ENCODE assay signal across 9 cellular contexts in the genomic region with DNA sequence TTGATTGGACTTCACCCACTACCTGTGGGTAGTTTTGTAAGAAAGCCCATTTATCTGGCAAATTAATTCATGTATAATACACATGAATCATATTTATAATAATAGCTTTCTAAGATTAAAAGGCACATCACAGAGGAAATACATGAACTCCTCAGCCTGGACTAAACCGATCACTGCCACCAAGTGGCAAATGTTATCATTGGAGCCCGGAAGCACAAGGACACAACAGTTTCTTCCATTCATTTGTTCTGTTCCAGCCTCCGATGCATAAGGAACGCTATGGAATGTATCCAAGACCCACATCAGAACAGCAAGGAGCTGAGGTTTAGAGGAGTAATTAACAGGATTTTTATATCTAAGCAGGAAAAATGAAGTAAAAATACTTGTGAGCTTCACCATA. TPM values are rescaled to one million over a fixed set of nuclear protein-coding genes. Genes with fewer than 3 reads are reported as not detected.
DNase-seq lines count a peak whose midpoint lies in the region; ATAC-seq, FAIRE-seq and TF ChIP-seq lines count a peak whose summit lies in the region.
"Had no signal": no experiment of that assay in that cellular context is flagged by ENCODE, and none has a peak within 500 bp of the region (broad histone marks: within the 10 kb centered on the region; RNA-seq: fewer than 3 reads in every experiment).

No MANE protein-coding gene starts in this region.

- H3K27ac Mint-ChIP-seq in activated CD8-positive, alpha-beta T cell treated with anti-CD3 and anti-CD28 coated beads, Interleukin-2, amount 10 ng/mL, durations not matched to agents 7 days and 5 days: no peak overlapping the region
- H3K27ac Mint-ChIP-seq: B cell had no signal

- no peaks in the 10 kb centered on the region for H3K36me3 Mint-ChIP-seq in activated CD8-positive, alpha-beta T cell treated with anti-CD3 and anti-CD28 coated beads, Interleukin-2, amount 10 ng/mL, durations not matched to agents 7 days and 5 days (ENCODE audit: low read depth)

- H3K4me3 ChIP-seq in HL-60 (replicated peaks; ENCODE audit: insufficient read depth, low read length): no peak overlapping the region
- no peak overlapping the region for H3K4me3 ChIP-seq in keratinocyte (ENCODE audit: control insufficient read depth in 2 of 3, extremely low read depth in 1 of 3, insufficient read depth in 2 of 3, low read depth in 1 of 3, low read length in 3 of 3)
- H3K4me3 ChIP-seq in H7 (ENCODE audit: insufficient read depth, low read depth, low read length): no peak overlapping the region

- no peaks in the 10 kb centered on the region for H3K9me1 ChIP-seq in keratinocyte (ENCODE audit: control insufficient read depth, extremely low read depth, insufficient read depth, low read length)

- H3K9ac ChIP-seq in keratinocyte (ENCODE audit: control insufficient read depth, extremely low read depth, insufficient read depth, low read length): no peak overlapping the region

- DNase-seq in DMS 273 (lab: John Stamatoyannopoulos, UW; ENCODE audit: unreplicated experiment): peak; percentile 24
- DNase-seq in DMS 273 treated with DMSO at 0.1 percent for 48 hours (lab: John Stamatoyannopoulos, UW): no peak
- DNase-seq in HL-60 (ENCODE audit: low read depth in 1 of 2, low spot score in 1 of 2): peak; percentile 49 to 62
- DNase-seq in activated CD8-positive, alpha-beta T cell treated with anti-CD3 and anti-CD28 coated beads, Interleukin-2, amount 10 ng/mL, durations not matched to agents 7 days and 5 days: peak; percentile 39
- DNase-seq in keratinocyte (ENCODE audit: low read depth, low spot score): no peak
- no peak for DNase-seq in H7
- no peak for DNase-seq in stimulated activated naive CD4-positive, alpha-beta T cell treated with Interleukin-2 at 50 U/mL for 16 hours (lab: John Stamatoyannopoulos, UW)

- POLR2A ChIA-PET in activated CD8-positive, alpha-beta T cell treated with anti-CD3 and anti-CD28 coated beads, Interleukin-2, amount 10 ng/mL, durations not matched to agents 7 days and 5 days (lab: Charles Lee): no interaction called here

- peak overlapping the region; percentile 39 for H2AFZ ChIP-seq in keratinocyte (ENCODE audit: control insufficient read depth, low read length)

- H3K27me3 Mint-ChIP-seq in activated CD8-positive, alpha-beta T cell treated with anti-CD3 and anti-CD28 coated beads, Interleukin-2, amount 10 ng/mL, durations not matched to agents 7 days and 5 days (ENCODE audit: low read depth): no peaks in the 10 kb centered on the region

- no peaks in the 10 kb centered on the region for H3K9me3 Mint-ChIP-seq in activated CD8-positive, alpha-beta T cell treated with anti-CD3 and anti-CD28 coated beads, Interleukin-2, amount 10 ng/mL, durations not matched to agents 7 days and 5 days (ENCODE audit: insufficient read depth)

- H3K27me3 ChIP-seq in HL-60 (ENCODE audit: insufficient read depth, poor library complexity, severe bottlenecking) (no peaks in the 10 kb centered on the region), keratinocyte (ENCODE audit: control insufficient read depth, extremely low read depth, insufficient read depth, low read length) (no peaks in the 10 kb centered on the region), H7 (ENCODE audit: control insufficient read depth, insufficient read depth, low read length) (no peaks in the 10 kb centered on the region)

- dilution Hi-C loops in keratinocyte (cut with MboI; ENCODE audit: extremely low pct_ligation_motif_present, low sequenced_read_pairs): no loop called here

- no peak overlapping the region for H3K4me3 Mint-ChIP-seq in activated CD8-positive, alpha-beta T cell treated with anti-CD3 and anti-CD28 coated beads, Interleukin-2, amount 10 ng/mL, durations not matched to agents 7 days and 5 days
- H3K4me3 Mint-ChIP-seq: B cell had no signal

- H3K4me2 ChIP-seq in keratinocyte (ENCODE audit: control insufficient read depth, extremely low read depth, insufficient read depth, low read depth, low read length): no peak overlapping the region

- H3K4me1 Mint-ChIP-seq in activated CD8-positive, alpha-beta T cell treated with anti-CD3 and anti-CD28 coated beads, Interleukin-2, amount 10 ng/mL, durations not matched to agents 7 days and 5 days (ENCODE audit: low read depth): no peaks in the 10 kb centered on the region
- H3K4me1 Mint-ChIP-seq: B cell had no signal

- TF ChIP-seq CTCF in HL-60 (IDR thresholded peaks at IDR 0.05; ENCODE audit: insufficient read depth, low read length) (peak; percentile 42), keratinocyte (optimal IDR thresholded peaks at IDR 0.05 in 1 of 3, IDR thresholded peaks at IDR 0.05 in 1 of 3, conservative IDR thresholded peaks at IDR 0.05 in 1 of 3; ENCODE audit: extremely low read depth in 1 of 3, insufficient read depth in 2 of 3, low read length in 3 of 3) (peak; percentile 35 to 70 (median 45))

- peak overlapping the region; percentile 32; the same call in 1 of the 2 replicates for H3K27ac ChIP-seq in HL-60 (replicated peaks)
- H3K27ac ChIP-seq in keratinocyte (ENCODE audit: control insufficient read depth, insufficient read depth, low read length): no peak overlapping the region

- CTCF ChIA-PET in activated CD8-positive, alpha-beta T cell treated with anti-CD3 and anti-CD28 coated beads, Interleukin-2, amount 10 ng/mL, durations not matched to agents 7 days and 5 days (lab: Charles Lee): interaction anchor here (0.6 to 3.3 kb wide), 21 partner anchors 9 to 422 kb away, joined by 3 to 24 read pairs (median 4); no protein-coding TSS in a partner anchor

- H4K20me1 ChIP-seq in keratinocyte (ENCODE audit: control insufficient read depth, extremely low read depth, insufficient read depth, low read length): no peaks in the 10 kb centered on the region

- no peaks in the 10 kb centered on the region for H3K79me2 ChIP-seq in keratinocyte (ENCODE audit: control insufficient read depth, insufficient read depth, low read length)

- H3K36me3 ChIP-seq in keratinocyte (ENCODE audit: control insufficient read depth in 2 of 2, extremely low read depth in 1 of 2, insufficient read depth in 2 of 2, low read length in 2 of 2) (no peaks in the 10 kb centered on the region), H7 (replicated peaks; ENCODE audit: control insufficient read depth, insufficient read depth, low read length) (no peaks in the 10 kb centered on the region)

- FAIRE-seq in keratinocyte (lab: Jason Lieb, UNC): peak; percentile 74

- peaks cover 23% of the 10 kb centered on the region for H3K4me1 ChIP-seq in keratinocyte (ENCODE audit: control insufficient read depth, extremely low read depth, insufficient read depth, low read length)

- H3K9me3 ChIP-seq in keratinocyte (ENCODE audit: control insufficient read depth, low read depth, low read length): no peaks in the 10 kb centered on the region

- peak; percentile 74 for ATAC-seq in GM19438 (IDR thresholded peaks at IDR 0.05; ENCODE audit: low read depth, unreplicated experiment)
- ATAC-seq in activated CD8-positive, alpha-beta T cell treated with anti-CD3 and anti-CD28 coated beads, Interleukin-2, amount 10 ng/mL, durations not matched to agents 7 days and 5 days: no peak

RNA-seq across cellular contexts. Expression of a gene that starts 13.9 kb away (rescaled TPM):
- total RNA-seq in activated CD8-positive, alpha-beta T cell treated with anti-CD3 and anti-CD28 coated beads, Interleukin-2, amount 10 ng/mL, durations not matched to agents 7 days and 5 days: 10 to 100 TPM; 22.6 to 24.4 TPM
- polyA plus RNA-seq in keratinocyte: 0.03 to 0.26 TPM (median 0.21 TPM) in 3 replicates
- not detected for polyA plus RNA-seq in keratinocyte (2011; ENCODE audit: low read depth)
- 0.01 TPM in 1 of 2 replicates, not detected in the other for polyA plus RNA-seq in keratinocyte (2011; cell fraction: cytosol; rRNA removed)
- 0.05 and 0.57 TPM in 2 replicates for polyA plus RNA-seq in keratinocyte (2011; cell fraction: nucleus; rRNA removed)
- 0.04 TPM in 1 of 2 replicates, not detected in the other for polyA plus RNA-seq in keratinocyte (2012; ENCODE audit: low replicate concordance)
- polyA minus RNA-seq in keratinocyte: 3.4 TPM in 1 of 3 replicates, not detected in the others
- not detected for polyA minus RNA-seq in keratinocyte (2011; cell fraction: cytosol; rRNA and poly(A)+ RNA removed)
- polyA minus RNA-seq in keratinocyte (2011; cell fraction: nucleus; rRNA and poly(A)+ RNA removed): 0.16 TPM in 1 of 2 replicates, not detected in the other
- total RNA-seq in H7 (2014; rRNA removed; shearing (Covaris generic)): 1.6 and 6.6 TPM in 2 replicates

Comparison
In these comparisons a context has a peak if more than half of its experiments do, and no peak if none do; other contexts are left out.
1. DNase-seq: peak in DMS 273 (single experiment), HL-60 (2 of 2) and activated CD8-positive, alpha-beta T cell treated with anti-CD3 and anti-CD28 coated beads, Interleukin-2, amount 10 ng/mL, durations not matched to agents 7 days and 5 days (single experiment); none in DMS 273 treated with DMSO at 0.1 percent for 48 hours (single experiment), keratinocyte (single experiment), H7 (single experiment) and stimulated activated naive CD4-positive, alpha-beta T cell treated with Interleukin-2 at 50 U/mL for 16 hours (single experiment).